ENCODE assay signal across 26 cellular contexts in the genomic region with DNA sequence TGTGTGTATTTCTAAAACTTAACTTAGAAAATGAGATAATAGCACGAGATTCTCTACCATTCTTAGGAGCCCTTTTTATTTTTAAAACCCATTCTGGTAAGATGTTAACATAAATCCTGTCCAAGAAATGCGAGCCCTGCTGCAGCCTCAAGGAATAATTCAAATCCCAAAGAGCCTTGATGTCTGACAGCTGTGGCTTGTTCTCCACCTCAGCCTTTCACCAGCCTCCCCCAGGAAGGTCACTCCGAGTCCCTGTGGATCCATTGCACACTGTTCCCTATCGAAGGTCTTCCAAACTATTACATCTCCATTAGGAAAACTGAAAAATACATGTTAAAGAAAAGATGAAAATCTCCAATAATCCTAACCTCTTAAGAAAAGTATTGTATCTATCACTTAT.
"Had no signal": no experiment of that assay in that cellular context is flagged by ENCODE, and none has a peak within 500 bp of the region (broad histone marks: within the 10 kb centered on the region; RNA-seq: fewer than 3 reads in every experiment).

No MANE protein-coding gene starts in this region.

- ATAC-seq: activated CD4-positive, alpha-beta T cell treated with anti-CD3 and anti-CD28 coated beads for 36 hours; activated CD8-positive, alpha-beta memory T cell treated with anti-CD3 and anti-CD28 coated beads, Interleukin-2, amount 10 ng/mL, durations not matched to agents 7 days and 5 days; activated CD8-positive, alpha-beta T cell treated with anti-CD3 and anti-CD28 coated beads, Interleukin-2, amount 10 ng/mL, durations not matched to agents 7 days and 5 days; activated naive CD8-positive, alpha-beta T cell treated with anti-CD3 and anti-CD28 coated beads, Interleukin-2, amount 50 U/mL, for 24 hours; body of pancreas; esophagus mucosa had no signal

- H3K9me3 ChIP-seq: adrenal gland, body of pancreas had no signal

- DNase-seq: activated CD4-positive, alpha-beta memory T cell treated with anti-CD3 and anti-CD28 coated beads for 36 hours; activated CD4-positive, alpha-beta T cell treated with anti-CD3 and anti-CD28 coated beads for 36 hours; activated CD4-positive, alpha-beta T cell treated with anti-CD3 and anti-CD28 coated beads, Interleukin-2, amount 10 ng/mL, durations not matched to agents 24 days and 14 days; activated CD4-positive, CD25-positive, alpha-beta regulatory T cell; activated CD4-positive, CD25-positive, alpha-beta regulatory T cell treated with anti-CD3 and anti-CD28 coated beads, Interleukin-2, amount 50 U/mL, for 72 hours; activated CD8-positive, alpha-beta memory T cell treated with anti-CD3 and anti-CD28 coated beads, Interleukin-2, amount 10 ng/mL, durations not matched to agents 7 days and 5 days; activated CD8-positive, alpha-beta memory T cell treated with anti-CD3 and anti-CD28 coated beads, Interleukin-2, amount 50 U/mL, for 4 hours; activated CD8-positive, alpha-beta T cell treated with anti-CD3 and anti-CD28 coated beads, Interleukin-2, amount 10 ng/mL, durations not matched to agents 7 days and 5 days; activated effector memory CD4-positive, alpha-beta T cell treated with anti-CD3 and anti-CD28 coated beads, Interleukin-2, amount 50 U/mL, for 16 hours; activated naive CD4-positive, alpha-beta T cell treated with anti-CD3 and anti-CD28 coated beads for 36 hours; activated naive CD8-positive, alpha-beta T cell treated with anti-CD3 and anti-CD28 coated beads for 36 hours; activated naive CD8-positive, alpha-beta T cell treated with anti-CD3 and anti-CD28 coated beads, Interleukin-2, amount 50 U/mL, for 24 hours; activated T-cell treated with anti-CD3 and anti-CD28 coated beads, Interleukin-2, amount 50 U/mL, for 1 hour; activated T-cell treated with anti-CD3 and anti-CD28 coated beads, Interleukin-2, amount 50 U/mL, for 48 hours; adrenal gland; amygdala; aorta; body of pancreas; dorsolateral prefrontal cortex; effector memory CD4-positive, alpha-beta T cell; endodermal cell; foreskin fibroblast; T-helper 2 cell had no signal

- FAIRE-seq: frontal cortex had no signal

- H3K27ac ChIP-seq: adrenal gland, body of pancreas, coronary artery, dorsolateral prefrontal cortex had no signal

- H3K4me1 ChIP-seq: adrenal gland, body of pancreas had no signal

- H3K4me3 ChIP-seq: adrenal gland, body of pancreas, coronary artery, dorsolateral prefrontal cortex had no signal

- H3K36me3 ChIP-seq: adrenal gland had no signal

- H3K27me3 ChIP-seq: adrenal gland, body of pancreas, dorsolateral prefrontal cortex had no signal
